ENCODE assay signal across 21 cellular contexts in the genomic region with DNA sequence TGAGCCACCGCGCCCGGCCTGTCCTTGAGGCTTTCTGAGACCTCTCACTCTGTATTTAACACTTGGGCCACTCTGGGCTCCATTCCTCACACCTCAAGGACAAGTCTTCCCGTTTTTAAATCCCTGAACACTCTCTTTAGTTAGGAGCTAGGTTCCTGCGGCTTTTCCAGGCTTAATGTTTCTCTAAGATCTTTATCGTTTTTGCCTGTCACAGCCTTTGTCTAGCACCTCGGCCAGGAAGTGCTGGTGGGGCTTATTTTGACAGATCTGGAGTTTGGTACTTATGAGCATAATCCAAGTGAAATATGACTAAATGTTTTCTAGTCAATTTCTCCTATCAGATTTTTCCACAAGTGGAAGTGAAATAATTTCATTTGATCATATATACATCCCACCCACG.
"Had no signal": no experiment of that assay in that cellular context is flagged by ENCODE, and none has a peak within 500 bp of the region (broad histone marks: within the 10 kb centered on the region; RNA-seq: fewer than 3 reads in every experiment).

No MANE protein-coding gene starts in this region.

- H3K27ac ChIP-seq: coronary artery, epithelial cell of prostate, esophagus squamous epithelium, hepatocyte, left ventricle myocardium inferior, suprapubic skin, thyroid gland had no signal

- DNase-seq: effector memory CD4-positive, alpha-beta T cell; esophagus squamous epithelium; foreskin fibroblast; head of caudate nucleus; kidney; left cardiac atrium; left ventricle myocardium inferior; mammary epithelial cell; mucosa of descending colon; naive thymus-derived CD8-positive, alpha-beta T cell; posterior cingulate gyrus; right cardiac atrium; small intestine; stimulated activated CD4-positive, alpha-beta T cell treated with anti-CD3 and anti-CD28 coated beads, Interleukin-12 subunit alpha, Interleukin-12 subunit beta, amount 100 ng/mL, for 4 hours; stimulated activated CD4-positive, alpha-beta T cell treated with anti-CD3 and anti-CD28 coated beads, Interleukin-2, amount 100 ng/mL, for 48 hours; stimulated activated naive CD4-positive, alpha-beta T cell treated with Interleukin-2 at 50 U/mL for 16 hours; thyroid gland had no signal

- H3K9me3 ChIP-seq: esophagus squamous epithelium, left ventricle myocardium inferior, mucosa of descending colon, suprapubic skin, thyroid gland had no signal

- H3K36me3 ChIP-seq: esophagus squamous epithelium, left ventricle myocardium inferior, suprapubic skin, thyroid gland had no signal

- H3K27me3 ChIP-seq: esophagus squamous epithelium, hepatocyte, suprapubic skin, thyroid gland had no signal

- H3K4me3 ChIP-seq: coronary artery, esophagus squamous epithelium, hepatocyte, left ventricle myocardium inferior, mucosa of descending colon, suprapubic skin, thyroid gland had no signal

- H3K4me1 ChIP-seq: esophagus squamous epithelium, left ventricle myocardium inferior, suprapubic skin, thyroid gland had no signal
